9 cellular contexts compared by ENCODE assay signal in genomic region chr10:60845038-60845437, GRCh38.
"Had no signal": no experiment of that assay in that cellular context is flagged by ENCODE, and none has a peak within 500 bp of the region (broad histone marks: within the 10 kb centered on the region; RNA-seq: fewer than 3 reads in every experiment).

No MANE protein-coding gene starts in this region.

- H3K4me2 ChIP-seq: GM23338 had no signal

- H3K9me3 Mint-ChIP-seq: GM23338, HFFc6 had no signal

- DNase-seq: GM23248, GOT3, H7, H9, HCEC 1CT, HFFc6 had no signal

- H3K9ac ChIP-seq: GM23248 had no signal

- H3K4me3 ChIP-seq: GM23248, GM23338, HAP-1 had no signal

- H3K4me3 Mint-ChIP-seq: GM23338, H9, HFFc6 had no signal

- ATAC-seq: GM23338, HCT116 had no signal

- H3K4me1 ChIP-seq: HAP-1 had no signal

- H3K36me3 ChIP-seq: HAP-1 had no signal

- H2AFZ ChIP-seq: GM23338 had no signal

- H3K9me3 ChIP-seq: HAP-1 had no signal

- H3K27ac ChIP-seq: GM23248 had no signal

- H3K27ac Mint-ChIP-seq: GM23338, H9, HFFc6 had no signal
